In the genomic region with DNA sequence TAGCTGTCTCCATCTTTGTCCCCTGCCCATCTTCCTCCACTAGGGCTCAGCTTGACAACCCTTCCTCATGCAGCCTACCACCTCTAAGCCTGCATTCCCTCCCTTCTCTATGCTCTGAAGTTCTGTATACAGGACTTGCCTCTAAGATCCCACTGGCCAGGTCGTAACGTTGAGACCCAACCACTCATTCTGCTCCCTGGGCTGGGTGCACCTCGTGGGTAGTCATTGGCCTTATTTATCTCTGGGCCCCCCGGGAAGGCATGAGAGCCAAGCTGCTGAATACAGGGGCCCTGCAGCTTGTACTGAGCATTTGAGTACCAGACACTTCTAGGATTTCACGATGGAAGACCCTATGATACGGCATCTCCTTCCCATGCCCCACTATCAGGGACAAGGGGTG, we compare ENCODE assay signal across 2 cellular contexts.
TF ChIP-seq lines count a peak whose summit lies in the region.

No MANE protein-coding gene starts in this region.

TF ChIP-seq in SK-N-SH, 30 proteins besides CTCF, POLR2A, EP300 and RAD21 (continued from another document):
- TF ChIP-seq, protein P1, sequence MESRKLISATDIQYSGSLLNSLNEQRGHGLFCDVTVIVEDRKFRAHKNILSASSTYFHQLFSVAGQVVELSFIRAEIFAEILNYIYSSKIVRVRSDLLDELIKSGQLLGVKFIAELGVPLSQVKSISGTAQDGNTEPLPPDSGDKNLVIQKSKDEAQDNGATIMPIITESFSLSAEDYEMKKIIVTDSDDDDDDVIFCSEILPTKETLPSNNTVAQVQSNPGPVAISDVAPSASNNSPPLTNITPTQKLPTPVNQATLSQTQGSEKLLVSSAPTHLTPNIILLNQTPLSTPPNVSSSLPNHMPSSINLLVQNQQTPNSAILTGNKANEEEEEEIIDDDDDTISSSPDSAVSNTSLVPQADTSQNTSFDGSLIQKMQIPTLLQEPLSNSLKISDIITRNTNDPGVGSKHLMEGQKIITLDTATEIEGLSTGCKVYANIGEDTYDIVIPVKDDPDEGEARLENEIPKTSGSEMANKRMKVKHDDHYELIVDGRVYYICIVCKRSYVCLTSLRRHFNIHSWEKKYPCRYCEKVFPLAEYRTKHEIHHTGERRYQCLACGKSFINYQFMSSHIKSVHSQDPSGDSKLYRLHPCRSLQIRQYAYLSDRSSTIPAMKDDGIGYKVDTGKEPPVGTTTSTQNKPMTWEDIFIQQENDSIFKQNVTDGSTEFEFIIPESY (IDR thresholded peaks at IDR 0.05; ENCODE audit: borderline replicate concordance, low read depth): no peak
- no peak for TF ChIP-seq MEF2A (IDR thresholded peaks at IDR 0.05; ENCODE audit: borderline replicate concordance, low read depth)

TF ChIP-seq in SK-N-SH treated with all-trans-retinoic acid at 6 μM for 48 hours, 23 proteins besides CTCF, POLR2A, EP300 and RAD21 (continued from another document):
- TF ChIP-seq ISL1 (CRISPR knock-in tag; IDR thresholded peaks at IDR 0.05): no peak
